22 cellular contexts compared by ENCODE assay signal in genomic region chr3:173755161-173755560, GRCh38.
"Had no signal": no experiment of that assay in that cellular context is flagged by ENCODE, and none has a peak within 500 bp of the region (broad histone marks: within the 10 kb centered on the region; RNA-seq: fewer than 3 reads in every experiment).

No MANE protein-coding gene starts in this region.

- H3K27me3 ChIP-seq: dorsolateral prefrontal cortex, esophagus muscularis mucosa, foreskin keratinocyte, gastroesophageal sphincter, heart left ventricle, hepatocyte, left lung had no signal

- H3K9me3 ChIP-seq: esophagus muscularis mucosa, gastroesophageal sphincter, heart left ventricle, left lung, lower lobe of right lung had no signal

- ATAC-seq: foreskin keratinocyte; gastroesophageal sphincter; heart left ventricle; left cardiac atrium; left lung; left ventricle myocardium superior; lower lobe of right lung; naive thymus-derived CD4-positive, alpha-beta T cell had no signal

- H3K4me2 ChIP-seq: hepatocyte had no signal

- H3K4me1 ChIP-seq: esophagus muscularis mucosa, foreskin keratinocyte, gastroesophageal sphincter, heart left ventricle, left lung, lower lobe of right lung had no signal

- H3K4me3 ChIP-seq: coronary artery, dorsolateral prefrontal cortex, esophagus muscularis mucosa, gastroesophageal sphincter, heart left ventricle, hepatocyte, left lung, lower lobe of right lung had no signal

- H3K27ac ChIP-seq: coronary artery, dorsolateral prefrontal cortex, esophagus muscularis mucosa, foreskin keratinocyte, gastroesophageal sphincter, heart left ventricle, hepatocyte, left lung, lower lobe of right lung had no signal

- FAIRE-seq: colon, endothelial cell of umbilical vein had no signal

- DNase-seq: dermis blood vessel endothelial cell; dorsolateral prefrontal cortex; effector CD4-positive, alpha-beta T cell; effector memory CD4-positive, alpha-beta T cell; foreskin keratinocyte; heart left ventricle; hypothalamus; immature natural killer cell; islet precursor cell; left cardiac atrium; left lung; left ventricle myocardium superior; lower lobe of right lung; mesendoderm; midbrain; naive thymus-derived CD4-positive, alpha-beta T cell had no signal

- H3K36me3 ChIP-seq: esophagus muscularis mucosa, gastroesophageal sphincter, heart left ventricle, left lung, lower lobe of right lung had no signal

- H2AFZ ChIP-seq: hepatocyte had no signal
